In the genomic region with DNA sequence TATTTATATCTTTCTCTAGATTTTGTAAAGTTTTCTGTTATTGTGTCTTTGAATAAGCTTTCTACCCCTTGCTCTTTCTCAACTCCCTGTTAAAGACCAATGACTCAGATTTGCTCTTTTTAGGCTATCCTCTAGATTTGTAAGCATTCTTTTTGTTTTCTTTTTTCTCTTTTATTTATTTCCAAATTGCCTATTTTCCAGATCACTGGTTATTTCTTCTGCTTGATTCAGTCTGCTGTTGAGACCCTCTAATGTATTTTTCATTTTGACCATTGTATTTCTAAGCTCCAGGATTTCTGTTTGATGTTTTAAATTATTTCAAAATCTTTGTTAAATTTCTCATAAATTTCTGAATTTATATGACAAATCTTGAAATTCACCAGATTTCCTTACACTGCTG, we compare ENCODE assay signal across 21 cellular contexts.
"Had no signal": no experiment of that assay in that cellular context is flagged by ENCODE, and none has a peak within 500 bp of the region (broad histone marks: within the 10 kb centered on the region; RNA-seq: fewer than 3 reads in every experiment).

No MANE protein-coding gene starts in this region.

- H3K27me3 Mint-ChIP-seq: IgD-negative memory B cell, T-cell had no signal

- H3K4me3 ChIP-seq: K562 had no signal

- H3K4me3 Mint-ChIP-seq: IgD-negative memory B cell, T-cell had no signal

- H3K27ac ChIP-seq: KMS-11, RWPE1 had no signal

- ATAC-seq: K562, Panc1, PC-3, T-cell had no signal

- DNase-seq: Kasumi-1, MM.1S, NCI-H1092 treated with DMSO at 0.1 percent for 48 hours, NCI-H1436, NCI-H187, NCI-H2029, NCI-H2171 treated with DMSO at 0.1 percent for 48 hours, NCI-H345, NCI-H446 treated with DMSO at 0.1 percent for 48 hours, NCI-H510A treated with DMSO at 0.1 percent for 48 hours, NCI-H526, NCI-H774, PC-3, SHP77, SW 1271, T-cell had no signal

- H3K9ac ChIP-seq: KMS-11 had no signal

- FAIRE-seq: K562 had no signal

- H3K36me3 Mint-ChIP-seq: IgD-negative memory B cell, T-cell had no signal

- H3K4me2 ChIP-seq: KMS-11 had no signal

- H3K4me1 Mint-ChIP-seq: IgD-negative memory B cell, T-cell had no signal
